ENCODE assay signal across 7 cellular contexts in genomic region chr17:19236351-19237138, GRCh38. TPM values are rescaled to one million over a fixed set of nuclear protein-coding genes. Genes with fewer than 3 reads are reported as not detected.
DNase-seq lines count a peak whose midpoint lies in the region; ATAC-seq and TF ChIP-seq lines count a peak whose summit lies in the region.
"Not testable (repeated sequence)": the region's sequence is repeated elsewhere in the genome, so short reads cannot be mapped to it uniquely, and the experiment has no call there.

No MANE protein-coding gene starts in this region.

- ATAC-seq in GM18867 (IDR thresholded peaks at IDR 0.05; ENCODE audit: unreplicated experiment) (peak; percentile 56), GM21526 (IDR thresholded peaks at IDR 0.05; ENCODE audit: low FRiP score, unreplicated experiment) (peak; percentile 24), HG02852 (IDR thresholded peaks at IDR 0.05; ENCODE audit: unreplicated experiment) (peak; percentile 14), HG03460 (IDR thresholded peaks at IDR 0.05; ENCODE audit: unreplicated experiment) (peak; percentile 34), gastroesophageal sphincter (peak; percentile 87), natural killer cell (peak; percentile 62 to 72 (median 63))
- peak; percentile 64 for ATAC-seq in activated CD8-positive, alpha-beta memory T cell treated with anti-CD3 and anti-CD28 coated beads, Interleukin-2, amount 10 ng/mL, durations not matched to agents 7 days and 5 days

- not testable (repeated sequence) for H3K9me3 Mint-ChIP-seq in activated CD8-positive, alpha-beta memory T cell treated with anti-CD3 and anti-CD28 coated beads, Interleukin-2, amount 10 ng/mL, durations not matched to agents 7 days and 5 days (ENCODE audit: low read depth); natural killer cell

- H3K4me3 Mint-ChIP-seq in activated CD8-positive, alpha-beta memory T cell treated with anti-CD3 and anti-CD28 coated beads, Interleukin-2, amount 10 ng/mL, durations not matched to agents 7 days and 5 days: not testable (repeated sequence)
- H3K4me3 Mint-ChIP-seq in natural killer cell: peak overlapping the region; percentile 31

- H3K4me1 Mint-ChIP-seq in activated CD8-positive, alpha-beta memory T cell treated with anti-CD3 and anti-CD28 coated beads, Interleukin-2, amount 10 ng/mL, durations not matched to agents 7 days and 5 days; natural killer cell: not testable (repeated sequence)

- not testable (repeated sequence) for H3K27me3 ChIP-seq in gastroesophageal sphincter

- H3K27ac ChIP-seq in gastroesophageal sphincter: peak overlapping the region in 3 of 4 donors; percentile 90 to 92 (median 91)

- peak overlapping the region; percentile 72 to 99 for H3K4me3 ChIP-seq in gastroesophageal sphincter

- CTCF ChIA-PET in activated CD8-positive, alpha-beta memory T cell treated with anti-CD3 and anti-CD28 coated beads, Interleukin-2, amount 10 ng/mL, durations not matched to agents 7 days and 5 days (lab: Charles Lee): not testable (repeated sequence)

- H3K27me3 Mint-ChIP-seq in activated CD8-positive, alpha-beta memory T cell treated with anti-CD3 and anti-CD28 coated beads, Interleukin-2, amount 10 ng/mL, durations not matched to agents 7 days and 5 days: not testable (repeated sequence)
- H3K27me3 Mint-ChIP-seq in natural killer cell (ENCODE audit: low read depth in 2 of 2): peaks cover 0 to 12% of the 10 kb centered on the region in 2 donors

- not testable (repeated sequence) for H3K36me3 ChIP-seq in gastroesophageal sphincter

- not testable (repeated sequence) for H3K9me3 ChIP-seq in gastroesophageal sphincter

- DNase-seq in activated CD8-positive, alpha-beta memory T cell treated with anti-CD3 and anti-CD28 coated beads, Interleukin-2, amount 10 ng/mL, durations not matched to agents 7 days and 5 days; natural killer cell: not testable (repeated sequence)

- H3K4me1 ChIP-seq in gastroesophageal sphincter: peaks cover 0 to 31% (median 11%) of the 10 kb centered on the region in 3 donors

- TF ChIP-seq CTCF in gastroesophageal sphincter (IDR thresholded peaks at IDR 0.05); natural killer cell (IDR thresholded peaks at IDR 0.05): not testable (repeated sequence)

- not testable (repeated sequence) for H3K27ac Mint-ChIP-seq in activated CD8-positive, alpha-beta memory T cell treated with anti-CD3 and anti-CD28 coated beads, Interleukin-2, amount 10 ng/mL, durations not matched to agents 7 days and 5 days; natural killer cell

- not testable (repeated sequence) for H3K36me3 Mint-ChIP-seq in activated CD8-positive, alpha-beta memory T cell treated with anti-CD3 and anti-CD28 coated beads, Interleukin-2, amount 10 ng/mL, durations not matched to agents 7 days and 5 days; natural killer cell

- WGBS in gastroesophageal sphincter (ENCODE audit: low coverage in 1 of 2), 2 donors: no CpG with 5 or more reads among the region's 32 CpGs

- TF ChIP-seq EP300 in gastroesophageal sphincter (IDR thresholded peaks at IDR 0.05): not testable (repeated sequence)

- intact Hi-C loops in natural killer cell (cut with micrococcal nuclease): not testable (repeated sequence)

- not testable (repeated sequence) for TF ChIP-seq POLR2A in gastroesophageal sphincter (IDR thresholded peaks at IDR 0.05)

RNA-seq across cellular contexts. Expression of gene EPN2, which starts 0.6 kb away (rescaled TPM):
- 10 to 100 TPM in 1 of 2 experiments, 1 to 10 TPM in 1; 2.9 to 15.3 TPM for total RNA-seq in activated CD8-positive, alpha-beta memory T cell treated with anti-CD3 and anti-CD28 coated beads, Interleukin-2, amount 10 ng/mL, durations not matched to agents 7 days and 5 days
- total RNA-seq in gastroesophageal sphincter: 100 to 1,000 TPM in 1 of 4 donors, 10 to 100 TPM in 3; 30.7 to 156 (median 45.1) TPM
- 10 to 100 TPM in 1 of 3 donors, 1 to 10 TPM in 2; 2.0 to 13.8 (median 4.9) TPM for total RNA-seq in natural killer cell

Comparison
In these comparisons a context has a peak if more than half of its experiments do, and no peak if none do; other contexts are left out.
1. ATAC-seq: peak in every context shown above with its lines; median percentile 87 in gastroesophageal sphincter; 64 in activated CD8-positive, alpha-beta memory T cell treated with anti-CD3 and anti-CD28 coated beads, Interleukin-2, amount 10 ng/mL, durations not matched to agents 7 days and 5 days; 63 in natural killer cell; 56 in GM18867; 34 in HG03460; 24 in GM21526; 14 in HG02852.